ENCODE assay signal across 8 cellular contexts in genomic region chr12:124566181-124567034, GRCh38.
DNase-seq lines count a peak whose midpoint lies in the region; ATAC-seq and TF ChIP-seq lines count a peak whose summit lies in the region.

No MANE protein-coding gene starts in this region.

- H3K27me3 ChIP-seq in stomach smooth muscle (ENCODE audit: control insufficient read depth in 1 of 2, insufficient read depth in 2 of 2, low read length in 2 of 2): no peaks in the 10 kb centered on the region

- peak overlapping the region; percentile 79 to 92 (median 86) for H3K27ac Mint-ChIP-seq in nephron

- H3K4me3 Mint-ChIP-seq in nephron: peak overlapping the region; percentile 92 to 96 (median 96)

- H3K36me3 Mint-ChIP-seq in nephron (ENCODE audit: low read depth): no peaks in the 10 kb centered on the region

- H3K9me3 ChIP-seq in stomach smooth muscle (ENCODE audit: control insufficient read depth in 2 of 2, low read length in 2 of 2): no peaks in the 10 kb centered on the region

- H3K36me3 ChIP-seq in stomach smooth muscle (ENCODE audit: control insufficient read depth in 2 of 2, insufficient read depth in 2 of 2, low read length in 2 of 2): no peaks in the 10 kb centered on the region

- H3K4me1 ChIP-seq in stomach smooth muscle (ENCODE audit: control insufficient read depth, insufficient read depth, low read length): peaks cover 59% of the 10 kb centered on the region

- H3K4me1 Mint-ChIP-seq in nephron: peaks cover 42% of the 10 kb centered on the region

- peak overlapping the region; percentile 92 for H3K27ac ChIP-seq in stomach smooth muscle (ENCODE audit: low read length)

- ATAC-seq in GM21381 (IDR thresholded peaks at IDR 0.05; ENCODE audit: unreplicated experiment): peak; percentile 42

- DNase-seq in COR-L47 (lab: John Stamatoyannopoulos, UW) (peak; percentile 51), HUDEP-2 (lab: John Stamatoyannopoulos, UW; ENCODE audit: unreplicated experiment in 76 of 76) (peak in 50 of 76 experiments; percentile 14 to 77 (median 47)), RPMI8226 (peak; percentile 59), fibroblast of the conjunctiva (ENCODE audit: low read depth) (peak; percentile 17)
- peak; percentile 91 for DNase-seq in activated effector memory CD4-positive, alpha-beta T cell treated with anti-CD3 and anti-CD28 coated beads, Interleukin-2, amount 50 U/mL, for 16 hours

- peak overlapping the region; percentile 72 to 88 for H3K4me3 ChIP-seq in stomach smooth muscle (ENCODE audit: low read length in 2 of 2)

- no peaks in the 10 kb centered on the region for H3K27me3 Mint-ChIP-seq in nephron (ENCODE audit: low read depth)

- no peak for TF ChIP-seq CTCF in nephron (IDR thresholded peaks at IDR 0.05; ENCODE audit: unreplicated experiment in 3 of 3)

- peak overlapping the region; percentile 67 to 73 for H3K9ac ChIP-seq in stomach smooth muscle (ENCODE audit: low read length in 2 of 2)

- no peaks in the 10 kb centered on the region for H3K9me3 Mint-ChIP-seq in nephron

Comparison
In these comparisons a context has a peak if more than half of its experiments do, and no peak if none do; other contexts are left out.
1. Peak in every context shown above with its lines: DNase-seq, ATAC-seq, H3K4me3 ChIP-seq and H3K27ac ChIP-seq.
2. DNase-seq: peak in every context shown above with its lines; median percentile 91 in activated effector memory CD4-positive, alpha-beta T cell treated with anti-CD3 and anti-CD28 coated beads, Interleukin-2, amount 50 U/mL, for 16 hours; 59 in RPMI8226; 51 in COR-L47; 47 in HUDEP-2; 17 in fibroblast of the conjunctiva.